ENCODE assay signal across 23 cellular contexts in the genomic region with DNA sequence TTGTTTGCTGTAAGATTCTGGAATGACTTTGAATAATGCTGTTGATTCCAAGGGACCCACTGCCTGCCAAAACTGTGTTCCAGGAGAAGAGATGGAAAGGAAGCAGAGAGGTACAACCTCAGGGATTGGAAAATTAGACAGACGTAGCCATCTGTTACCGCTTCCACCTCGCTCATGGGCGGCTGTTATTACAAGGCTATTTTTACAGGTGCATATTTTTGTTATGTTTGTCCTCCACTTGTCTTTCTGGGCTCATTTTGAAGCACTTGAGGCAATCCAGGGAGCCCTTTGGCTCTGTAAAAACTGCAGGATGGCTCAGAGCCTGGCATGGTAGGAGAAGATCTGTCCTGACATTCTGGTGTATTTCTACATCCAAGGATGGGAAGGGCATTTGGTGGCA.
DNase-seq lines count a peak whose midpoint lies in the region; ATAC-seq and TF ChIP-seq lines count a peak whose summit lies in the region.
"Had no signal": no experiment of that assay in that cellular context is flagged by ENCODE, and none has a peak within 500 bp of the region (broad histone marks: within the 10 kb centered on the region; RNA-seq: fewer than 3 reads in every experiment).

No MANE protein-coding gene starts in this region.

- intact Hi-C loops in thyroid gland (cut with DNase I), result no loop called here

- TF ChIP-seq POLR2A in thyroid gland (IDR thresholded peaks at IDR 0.05), result no peak

- in situ Hi-C loops in G401 (cut with HindIII; ENCODE audit: low sequenced_read_pairs), result no loop called here

- ATAC-seq in GM18870 (IDR thresholded peaks at IDR 0.05; ENCODE audit: unreplicated experiment) (no peak), GM19397 (IDR thresholded peaks at IDR 0.05; ENCODE audit: unreplicated experiment) (no peak)
- ATAC-seq: A549, HCT116 had no signal

- no peaks in the 10 kb centered on the region for H3K36me3 ChIP-seq in thyroid gland
- H3K36me3 ChIP-seq: BE2C; BLaER1 treated with 17β-estradiol and CSF1 and Interleukin-3, amounts not matched to agents 10 nM and 100 nM had no signal

- H3K27ac ChIP-seq in thyroid gland, result peak overlapping the region in 2 of 3 donors; percentile 45 to 56
- H3K27ac ChIP-seq: A549; BLaER1 treated with 17β-estradiol and CSF1 and Interleukin-3, amounts not matched to agents 10 nM and 100 nM; GM23248 had no signal

- no peaks in the 10 kb centered on the region for H3K27me3 ChIP-seq in thyroid gland
- H3K27me3 ChIP-seq: BE2C; BLaER1 treated with 17β-estradiol and CSF1 and Interleukin-3, amounts not matched to agents 10 nM and 100 nM had no signal

- H3K4me1 ChIP-seq in thyroid gland, result peaks cover 11 to 12% of the 10 kb centered on the region in 2 donors
- H3K4me1 ChIP-seq: A549; BE2C; BLaER1 treated with 17β-estradiol and CSF1 and Interleukin-3, amounts not matched to agents 10 nM and 100 nM had no signal

- no peak for TF ChIP-seq CTCF in thyroid gland (IDR thresholded peaks at IDR 0.05)

- WGBS in thyroid gland, 2 donors, result 19 to 22% methylated on average over 4 of the region's 4 CpGs

- H3K4me3 ChIP-seq in thyroid gland (replicated peaks in 1 of 3), result no peak overlapping the region
- H3K4me3 ChIP-seq: A549; BLaER1 treated with 17β-estradiol and CSF1 and Interleukin-3, amounts not matched to agents 10 nM and 100 nM; GM23248 had no signal

- H3K9me3 ChIP-seq in thyroid gland, result no peaks in the 10 kb centered on the region
- H3K9me3 ChIP-seq: A549; BE2C; BLaER1 treated with 17β-estradiol and CSF1 and Interleukin-3, amounts not matched to agents 10 nM and 100 nM had no signal

- DNase-seq in G401 (ENCODE audit: low spot score) (peak; percentile 99), NCI-H2171 treated with DMSO at 0.1 percent for 48 hours (lab: John Stamatoyannopoulos, UW) (peak; percentile 67), cerebellar nuclear complex (lab: John Stamatoyannopoulos, UW) (peak; percentile 89 to 98), thyroid gland (peak; percentile 47 to 64), D341Med (ENCODE audit: low spot score) (no peak)
- DNase-seq: 8988T; ACHN; AML-193; BE2C; Calu3; CD4-positive, alpha-beta T cell; CD8-positive, alpha-beta memory T cell; COR-L47; DMS79; EL; GF-D8; GM23248; H9 had no signal
